Comparison of ENCODE assay signal across 8 cellular contexts in genomic region chr12:111430418-111431353, GRCh38. TPM values are rescaled to one million over a fixed set of nuclear protein-coding genes. Genes with fewer than 3 reads are reported as not detected.
DNase-seq lines count a peak whose midpoint lies in the region; ATAC-seq and TF ChIP-seq lines count a peak whose summit lies in the region.

No MANE protein-coding gene starts in this region.

- H3K27me3 ChIP-seq in heart left ventricle (no peaks in the 10 kb centered on the region), thyroid gland (no peaks in the 10 kb centered on the region)

- H3K9me3 ChIP-seq in heart left ventricle, result no peaks in the 10 kb centered on the region
- H3K9me3 ChIP-seq in mucosa of descending colon, result no peaks in the 10 kb centered on the region
- no peaks in the 10 kb centered on the region for H3K9me3 ChIP-seq in thyroid gland

- intact Hi-C loops in heart left ventricle (cut with DNase I), result loop anchor here in 1 of 10 donors (1.0 kb wide), 1 partner anchor 24 kb away; no protein-coding TSS in a partner anchor
- intact Hi-C loops in cardiac septum (cut with DNase I), result loop anchor here (2.0 kb wide), 1 partner anchor 20 kb away; no protein-coding TSS in a partner anchor
- intact Hi-C loops in mucosa of descending colon (cut with DNase I, micrococcal nuclease), result no loop called here
- intact Hi-C loops in thyroid gland (cut with DNase I), result no loop called here

- peak overlapping the region; percentile 62 to 95 (median 89) for H3K27ac ChIP-seq in heart left ventricle
- H3K27ac ChIP-seq in thyroid gland, result peak overlapping the region; percentile 50 to 71 (median 59)

- DNase-seq in heart left ventricle, result peak in 3 of 5 donors; percentile 44 to 68 (median 64)
- DNase-seq in cardiac septum (ENCODE audit: low spot score), result no peak
- DNase-seq in activated naive CD4-positive, alpha-beta T cell (lab: John Stamatoyannopoulos, UW), result peak in 3 of 4 experiments; percentile 18 to 32 (median 29)
- DNase-seq in mucosa of descending colon, result peak in 2 of 3 donors; percentile 60 to 75
- DNase-seq in thyroid gland, result no peak
- DNase-seq in NCI-H1694 treated with DMSO at 0.1 percent for 48 hours (lab: John Stamatoyannopoulos, UW), result no peak
- no peak for DNase-seq in OCI-M2 (lab: John Stamatoyannopoulos, UW; ENCODE audit: unreplicated experiment)

- peak overlapping the region in 6 of 12 donors; percentile 8 to 41 (median 24) for H3K4me3 ChIP-seq in heart left ventricle
- no peak overlapping the region for H3K4me3 ChIP-seq in mucosa of descending colon
- no peak overlapping the region for H3K4me3 ChIP-seq in thyroid gland (replicated peaks in 1 of 3)

- TF ChIP-seq CTCF in heart left ventricle (IDR thresholded peaks at IDR 0.05) (peak in 2 of 12 donors; percentile 7 to 20), mucosa of descending colon (IDR thresholded peaks at IDR 0.05) (no peak), thyroid gland (IDR thresholded peaks at IDR 0.05) (no peak)

- ATAC-seq in heart left ventricle, result peak in 1 of 4 donors; percentile 34
- ATAC-seq in mucosa of descending colon, result no peak
- no peak for ATAC-seq in HG03135 (IDR thresholded peaks at IDR 0.05; ENCODE audit: unreplicated experiment)

- TF ChIP-seq POLR2A in heart left ventricle (IDR thresholded peaks at IDR 0.05) (no peak), thyroid gland (IDR thresholded peaks at IDR 0.05) (no peak)

- WGBS in heart left ventricle, 4 donors, result 36 to 51% (median 45%) methylated on average over 10 to 17 of the region's 17 CpGs
- WGBS in thyroid gland, 2 donors, result 67 to 70% methylated on average over 13 to 17 of the region's 17 CpGs

- peaks cover 23 to 100% (median 98%) of the 10 kb centered on the region in 12 donors for H3K4me1 ChIP-seq in heart left ventricle
- peaks cover 88% of the 10 kb centered on the region for H3K4me1 ChIP-seq in mucosa of descending colon (ENCODE audit: low read depth)
- H3K4me1 ChIP-seq in thyroid gland, result peaks cover 7 to 58% of the 10 kb centered on the region in 2 donors

- peaks cover 0 to 19% (median 0%) of the 10 kb centered on the region in 9 donors for H3K36me3 ChIP-seq in heart left ventricle
- H3K36me3 ChIP-seq in mucosa of descending colon (ENCODE audit: low read depth), result no peaks in the 10 kb centered on the region
- H3K36me3 ChIP-seq in thyroid gland, result no peaks in the 10 kb centered on the region

RNA-seq across cellular contexts. Expression of gene SH2B3, which starts 25.0 kb away (rescaled TPM):
- total RNA-seq in heart left ventricle (10 to 100 TPM; 35.8 to 76.7 (median 40.3) TPM), cardiac septum (33.7 TPM), mucosa of descending colon (10 to 100 TPM; 16.5 to 22.4 (median 20.5) TPM), thyroid gland (10 to 100 TPM; 14.1 to 36.5 (median 25.6) TPM)
- polyA plus RNA-seq in heart left ventricle, result 10 to 100 TPM; 11.3 to 16.8 TPM

Comparison
In these comparisons a context has a peak if more than half of its experiments do, and no peak if none do; other contexts are left out.
1. DNase-seq: peak in heart left ventricle (3 of 5), activated naive CD4-positive, alpha-beta T cell (3 of 4) and mucosa of descending colon (2 of 3); none in cardiac septum (single experiment), thyroid gland (0 of 2), NCI-H1694 treated with DMSO at 0.1 percent for 48 hours (single experiment) and OCI-M2 (single experiment).